ENCODE assay signal across 1 cellular context in the genomic region with DNA sequence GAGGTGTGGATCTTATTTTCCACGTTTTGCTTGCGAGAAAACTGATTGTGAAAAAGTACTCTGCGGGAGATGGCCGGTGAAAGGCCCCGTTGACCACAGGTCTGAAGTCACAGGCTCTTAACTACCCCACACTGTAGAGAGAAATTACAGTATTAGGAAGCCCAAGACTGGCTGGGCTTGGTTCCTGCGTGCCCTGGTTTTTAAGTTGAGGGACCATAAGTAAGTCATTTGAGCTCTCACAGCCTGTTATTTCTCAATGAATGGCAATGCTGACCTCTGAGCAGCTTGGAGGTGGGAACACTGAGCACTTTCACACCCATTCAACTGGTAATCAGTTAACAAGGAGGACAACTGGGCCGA.
TF ChIP-seq lines count a peak whose summit lies in the region.

No MANE protein-coding gene starts in this region.

TF ChIP-seq in GM12878, 131 proteins besides CTCF, POLR2A, EP300 and RAD21 (continued from another document):
- TF ChIP-seq, protein P1, sequence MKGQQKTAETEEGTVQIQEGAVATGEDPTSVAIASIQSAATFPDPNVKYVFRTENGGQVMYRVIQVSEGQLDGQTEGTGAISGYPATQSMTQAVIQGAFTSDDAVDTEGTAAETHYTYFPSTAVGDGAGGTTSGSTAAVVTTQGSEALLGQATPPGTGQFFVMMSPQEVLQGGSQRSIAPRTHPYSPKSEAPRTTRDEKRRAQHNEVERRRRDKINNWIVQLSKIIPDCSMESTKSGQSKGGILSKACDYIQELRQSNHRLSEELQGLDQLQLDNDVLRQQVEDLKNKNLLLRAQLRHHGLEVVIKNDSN (IDR thresholded peaks at IDR 0.05; ENCODE audit: borderline replicate concordance, extremely low read length, insufficient read depth, low read depth, low read length): no peak
